In genomic region chr21:33937931-33938339, GRCh38 we compare ENCODE assay signal across 14 cellular contexts. TPM values are rescaled to one million over a fixed set of nuclear protein-coding genes. Genes with fewer than 3 reads are reported as not detected.
A peak's percentile ranks its signal among the peaks of the same experiment; 100 is the strongest.
DNase-seq lines count a peak whose midpoint lies in the region; ATAC-seq and TF ChIP-seq lines count a peak whose summit lies in the region.
"Had no signal": no experiment of that assay in that cellular context is flagged by ENCODE, and none has a peak within 500 bp of the region (broad histone marks: within the 10 kb centered on the region; RNA-seq: fewer than 3 reads in every experiment).

No MANE protein-coding gene starts in this region.

- POLR2A ChIA-PET in CD8-positive, alpha-beta memory T cell (lab: Charles Lee), result interaction anchor here (0.5 to 4.6 kb wide), 8 partner anchors 8 to 1987 kb away, joined by 3 to 174 read pairs (median 8); partner anchors contain the start of genes MRPS6 and SLC5A3

- peaks cover 65 to 88% (median 74%) of the 10 kb centered on the region in 3 donors for H3K4me1 Mint-ChIP-seq in CD8-positive, alpha-beta memory T cell
- H3K4me1 Mint-ChIP-seq in activated T-cell treated with anti-CD3 and anti-CD28 coated beads, Interleukin-2, amount 50 U/mL, for 4 hours (ENCODE audit: low read depth), result peaks cover 75% of the 10 kb centered on the region
- H3K4me1 Mint-ChIP-seq in natural killer cell treated with Interleukin-12 subunit alpha and Interleukin-12 subunit beta and Interleukin-15 and Interleukin-18, amount 100 ng/mL, for 72 hours (ENCODE audit: low read depth in 2 of 2), result peaks cover 14 to 45% of the 10 kb centered on the region in 2 donors

- H3K4me3 ChIP-seq in CD8-positive, alpha-beta memory T cell (ENCODE audit: low read length), result no peak overlapping the region
- no peak overlapping the region for H3K4me3 ChIP-seq in uterus
- H3K4me3 ChIP-seq: HAP-1, suprapubic skin had no signal

- H3K27ac ChIP-seq in CD8-positive, alpha-beta memory T cell (ENCODE audit: low read depth, low read length), result peak overlapping the region; percentile 60
- H3K27ac ChIP-seq in uterus, result no peak overlapping the region
- H3K27ac ChIP-seq: suprapubic skin had no signal

- no peaks in the 10 kb centered on the region for H3K27me3 Mint-ChIP-seq in CD8-positive, alpha-beta memory T cell
- H3K27me3 Mint-ChIP-seq in activated T-cell treated with anti-CD3 and anti-CD28 coated beads, Interleukin-2, amount 50 U/mL, for 4 hours (ENCODE audit: low read depth), result no peaks in the 10 kb centered on the region
- H3K27me3 Mint-ChIP-seq in natural killer cell treated with Interleukin-12 subunit alpha and Interleukin-12 subunit beta and Interleukin-15 and Interleukin-18, amount 100 ng/mL, for 72 hours, result no peaks in the 10 kb centered on the region

- TF ChIP-seq CTCF in uterus (IDR thresholded peaks at IDR 0.05), result no peak

- CTCF ChIA-PET in CD8-positive, alpha-beta memory T cell (lab: Charles Lee), result interaction anchor here (1.8 to 9.8 kb wide), 4 partner anchors 10 to 410 kb away, joined by 5 to 104 read pairs (median 38); no protein-coding TSS in a partner anchor

- intact Hi-C loops in uterus (cut with DNase I; ENCODE audit: low total_unique reads), result no loop called here

- ATAC-seq in activated T-cell treated with anti-CD3 and anti-CD28 coated beads, Interleukin-2, amount 50 U/mL, for 4 hours, result peak; percentile 62 to 72
- ATAC-seq in natural killer cell treated with Interleukin-12 subunit alpha and Interleukin-12 subunit beta and Interleukin-15 and Interleukin-18, amount 100 ng/mL, for 72 hours, result peak; percentile 53 to 85
- ATAC-seq in left lobe of liver, result no peak
- ATAC-seq in GM18858 (IDR thresholded peaks at IDR 0.05; ENCODE audit: unreplicated experiment), result no peak
- ATAC-seq: Right ventricle myocardium inferior had no signal

- H3K4me1 ChIP-seq in CD8-positive, alpha-beta memory T cell (ENCODE audit: insufficient read depth, low read length), result peaks cover 88% of the 10 kb centered on the region
- no peaks in the 10 kb centered on the region for H3K4me1 ChIP-seq in uterus

- peak in 4 of 5 donors; percentile 42 to 77 (median 58) for DNase-seq in CD8-positive, alpha-beta memory T cell
- DNase-seq in NOMO-1 (lab: John Stamatoyannopoulos, UW; ENCODE audit: unreplicated experiment in 2 of 2) (peak; percentile 54 to 72), AG20443 (ENCODE audit: low spot score) (no peak), left lobe of liver (ENCODE audit: low spot score) (no peak), uterus (no peak)
- DNase-seq in activated T-cell treated with anti-CD3 and anti-CD28 coated beads, Interleukin-2, amount 50 U/mL, for 4 hours, result no peak
- no peak for DNase-seq in natural killer cell treated with Interleukin-12 subunit alpha and Interleukin-12 subunit beta and Interleukin-15 and Interleukin-18, amount 100 ng/mL, for 72 hours (ENCODE audit: low spot score)
- DNase-seq: cerebellar nuclear complex, NCI-H226, nucleus accumbens had no signal

- no peak for TF ChIP-seq POLR2A in uterus (IDR thresholded peaks at IDR 0.05)

- peak overlapping the region; percentile 58 to 100 (median 93) for H3K4me3 Mint-ChIP-seq in CD8-positive, alpha-beta memory T cell
- peak overlapping the region; percentile 24 for H3K4me3 Mint-ChIP-seq in activated T-cell treated with anti-CD3 and anti-CD28 coated beads, Interleukin-2, amount 50 U/mL, for 4 hours
- peak overlapping the region; percentile 62 for H3K4me3 Mint-ChIP-seq in natural killer cell treated with Interleukin-12 subunit alpha and Interleukin-12 subunit beta and Interleukin-15 and Interleukin-18, amount 100 ng/mL, for 72 hours

- peak overlapping the region; percentile 91 to 100 (median 98) for H3K27ac Mint-ChIP-seq in CD8-positive, alpha-beta memory T cell
- peak overlapping the region; percentile 86 to 92 for H3K27ac Mint-ChIP-seq in natural killer cell treated with Interleukin-12 subunit alpha and Interleukin-12 subunit beta and Interleukin-15 and Interleukin-18, amount 100 ng/mL, for 72 hours

- H3K27me3 ChIP-seq in CD8-positive, alpha-beta memory T cell (ENCODE audit: insufficient read depth, low read length, poor library complexity, severe bottlenecking), result no peaks in the 10 kb centered on the region
- no peaks in the 10 kb centered on the region for H3K27me3 ChIP-seq in uterus
- H3K27me3 ChIP-seq: suprapubic skin had no signal

- no peaks in the 10 kb centered on the region for H3K36me3 ChIP-seq in CD8-positive, alpha-beta memory T cell (ENCODE audit: insufficient read depth, low read length)
- no peaks in the 10 kb centered on the region for H3K36me3 ChIP-seq in uterus
- H3K36me3 ChIP-seq: HAP-1, suprapubic skin had no signal

- peaks cover 11 to 62% (median 24%) of the 10 kb centered on the region in 3 donors for H3K36me3 Mint-ChIP-seq in CD8-positive, alpha-beta memory T cell
- peaks cover 16% of the 10 kb centered on the region for H3K36me3 Mint-ChIP-seq in activated T-cell treated with anti-CD3 and anti-CD28 coated beads, Interleukin-2, amount 50 U/mL, for 4 hours (ENCODE audit: insufficient read depth)
- no peaks in the 10 kb centered on the region for H3K36me3 Mint-ChIP-seq in natural killer cell treated with Interleukin-12 subunit alpha and Interleukin-12 subunit beta and Interleukin-15 and Interleukin-18, amount 100 ng/mL, for 72 hours

- H3K9me3 Mint-ChIP-seq in CD8-positive, alpha-beta memory T cell, result peaks cover 0 to 2% (median 0%) of the 10 kb centered on the region in 5 donors
- no peaks in the 10 kb centered on the region for H3K9me3 Mint-ChIP-seq in activated T-cell treated with anti-CD3 and anti-CD28 coated beads, Interleukin-2, amount 50 U/mL, for 4 hours
- H3K9me3 Mint-ChIP-seq in natural killer cell treated with Interleukin-12 subunit alpha and Interleukin-12 subunit beta and Interleukin-15 and Interleukin-18, amount 100 ng/mL, for 72 hours, result no peaks in the 10 kb centered on the region

- no peaks in the 10 kb centered on the region for H3K9me3 ChIP-seq in CD8-positive, alpha-beta memory T cell (ENCODE audit: low read length)
- no peaks in the 10 kb centered on the region for H3K9me3 ChIP-seq in uterus
- H3K9me3 ChIP-seq: HAP-1, suprapubic skin had no signal

RNA-seq across cellular contexts. Expression of gene ATP5PO, which starts 22.3 kb away (rescaled TPM):
- total RNA-seq in CD8-positive, alpha-beta memory T cell, result 100 to 1,000 TPM; 183 to 194 TPM
- polyA plus RNA-seq in CD8-positive, alpha-beta memory T cell, result 316 TPM
- 100 to 1,000 TPM; 135 to 179 (median 176) TPM for total RNA-seq in activated T-cell treated with anti-CD3 and anti-CD28 coated beads, Interleukin-2, amount 50 U/mL, for 4 hours
- total RNA-seq in natural killer cell treated with Interleukin-12 subunit alpha and Interleukin-12 subunit beta and Interleukin-15 and Interleukin-18, amount 100 ng/mL, for 72 hours, result 100 to 1,000 TPM; 123 to 142 TPM
- 86.8 TPM for total RNA-seq in left lobe of liver
- total RNA-seq in uterus, result 100 to 1,000 TPM; 119 to 324 (median 148) TPM

Comparison
In these comparisons a context has a peak if more than half of its experiments do, and no peak if none do; other contexts are left out.
1. DNase-seq: peak in CD8-positive, alpha-beta memory T cell (4 of 5) and NOMO-1 (2 of 2); none in activated T-cell treated with anti-CD3 and anti-CD28 coated beads, Interleukin-2, amount 50 U/mL, for 4 hours (single experiment), natural killer cell treated with Interleukin-12 subunit alpha and Interleukin-12 subunit beta and Interleukin-15 and Interleukin-18, amount 100 ng/mL, for 72 hours (single experiment), AG20443 (single experiment), left lobe of liver (single experiment) and uterus (0 of 2).
2. H3K4me3 Mint-ChIP-seq: peak in every context shown above with its lines; median percentile 93 in CD8-positive, alpha-beta memory T cell; 62 in natural killer cell treated with Interleukin-12 subunit alpha and Interleukin-12 subunit beta and Interleukin-15 and Interleukin-18, amount 100 ng/mL, for 72 hours; 24 in activated T-cell treated with anti-CD3 and anti-CD28 coated beads, Interleukin-2, amount 50 U/mL, for 4 hours.
3. ATAC-seq: peak in activated T-cell treated with anti-CD3 and anti-CD28 coated beads, Interleukin-2, amount 50 U/mL, for 4 hours (2 of 2) and natural killer cell treated with Interleukin-12 subunit alpha and Interleukin-12 subunit beta and Interleukin-15 and Interleukin-18, amount 100 ng/mL, for 72 hours (2 of 2); none in left lobe of liver (single experiment) and GM18858 (single experiment).